ENCODE assay signal across 18 cellular contexts in genomic region chr1:229088711-229089110, GRCh38.
A peak's percentile ranks its signal among the peaks of the same experiment; 100 is the strongest.
DNase-seq lines count a peak whose midpoint lies in the region; ATAC-seq and TF ChIP-seq lines count a peak whose summit lies in the region.
"Had no signal": no experiment of that assay in that cellular context is flagged by ENCODE, and none has a peak within 500 bp of the region (broad histone marks: within the 10 kb centered on the region; RNA-seq: fewer than 3 reads in every experiment).

No MANE protein-coding gene starts in this region.

- H3K27ac Mint-ChIP-seq in WTC11 = no peak overlapping the region
- H3K27ac Mint-ChIP-seq: CD8-positive, alpha-beta T cell; HFFc6 had no signal

- H3K9me3 ChIP-seq in tibial artery = peaks cover 0 to 2% (median 0%) of the 10 kb centered on the region in 3 donors

- H3K27me3 ChIP-seq in tibial artery = no peaks in the 10 kb centered on the region

- H3K27me3 Mint-ChIP-seq in WTC11 (ENCODE audit: low read depth) = no peaks in the 10 kb centered on the region

- POLR2A ChIA-PET in WTC11 (lab: Charles Lee) = no interaction called here

- no peak overlapping the region for H3K4me3 Mint-ChIP-seq in WTC11
- H3K4me3 Mint-ChIP-seq: CD14-positive monocyte; CD8-positive, alpha-beta T cell; HFFc6 had no signal

- peak overlapping the region; percentile 74 to 78 for H3K27ac ChIP-seq in tibial artery
- H3K27ac ChIP-seq: 22Rv1, HL-60 had no signal

- no peak overlapping the region for H3K4me3 ChIP-seq in tibial artery

- DNase-seq in NCI-H1417 (lab: John Stamatoyannopoulos, UW) = peak; percentile 3 to 44 (median 20)
- no peak for DNase-seq in NCI-H1417 treated with DMSO at 0.1 percent for 48 hours (lab: John Stamatoyannopoulos, UW)
- peak; percentile 46 for DNase-seq in NCI-H69 (lab: John Stamatoyannopoulos, UW)
- peak; percentile 17 for DNase-seq in islet precursor cell
- DNase-seq in tibial artery = no peak
- no peak for DNase-seq in SIG-M5 treated with dmso at 0.1 percent for 504 hours (lab: John Stamatoyannopoulos, UW; ENCODE audit: unreplicated experiment)
- DNase-seq in WTC11 (ENCODE audit: low spot score) = no peak
- DNase-seq: CD8-positive, alpha-beta T cell; COR-L47; DMS153; DND-41; GDM1; HCEC 1CT; HFFc6 had no signal

- peaks cover 61% of the 10 kb centered on the region for H3K4me1 Mint-ChIP-seq in WTC11

- TF ChIP-seq CTCF in tibial artery (IDR thresholded peaks at IDR 0.05) = no peak
- no peak for TF ChIP-seq CTCF in WTC11 (IDR thresholded peaks at IDR 0.05)

- ATAC-seq in WTC11 = no peak
- ATAC-seq in GM21515 (IDR thresholded peaks at IDR 0.05; ENCODE audit: unreplicated experiment) = no peak
- ATAC-seq: CD8-positive, alpha-beta T cell had no signal

- peaks cover 3% of the 10 kb centered on the region; the same call in 1 of the 2 replicates for H3K36me3 Mint-ChIP-seq in WTC11
- H3K36me3 Mint-ChIP-seq: CD8-positive, alpha-beta T cell had no signal

- intact Hi-C loops in tibial artery (cut with DNase I; ENCODE audit: low total_unique reads) = no loop called here

- H3K9me3 Mint-ChIP-seq in WTC11 = peaks cover 4% of the 10 kb centered on the region

- peaks cover 0 to 98% (median 54%) of the 10 kb centered on the region in 4 donors for H3K4me1 ChIP-seq in tibial artery

- CTCF ChIA-PET in WTC11 (lab: Charles Lee) = no interaction called here

- H3K36me3 ChIP-seq in tibial artery = no peaks in the 10 kb centered on the region

TF ChIP-seq in WTC11, 78 proteins besides CTCF, POLR2A, EP300 and RAD21:
- TF ChIP-seq RORB (CRISPR knock-in tag; IDR thresholded peaks at IDR 0.05) (no peak), SOX15 (CRISPR knock-in tag; IDR thresholded peaks at IDR 0.05) (no peak), ZNF317 (CRISPR knock-in tag; IDR thresholded peaks at IDR 0.05; ENCODE audit: borderline replicate concordance, low read depth) (no peak), USF1 (CRISPR knock-in tag; IDR thresholded peaks at IDR 0.05) (no peak), ZNF671 (CRISPR knock-in tag; IDR thresholded peaks at IDR 0.05) (no peak), SMAD4 (CRISPR knock-in tag; IDR thresholded peaks at IDR 0.05) (no peak), MLX (CRISPR knock-in tag; IDR thresholded peaks at IDR 0.05) (no peak), PREB (CRISPR knock-in tag; IDR thresholded peaks at IDR 0.05; ENCODE audit: borderline replicate concordance) (no peak), HMGA2 (CRISPR knock-in tag; IDR thresholded peaks at IDR 0.05) (no peak), SP1 (CRISPR knock-in tag; conservative IDR thresholded peaks at IDR 0.05) (no peak), ZNF512 (CRISPR knock-in tag; IDR thresholded peaks at IDR 0.05; ENCODE audit: borderline replicate concordance) (no peak), FOXP1 (CRISPR knock-in tag; IDR thresholded peaks at IDR 0.05; ENCODE audit: borderline replicate concordance) (no peak), JAZF1 (CRISPR knock-in tag; IDR thresholded peaks at IDR 0.05) (no peak)
- TF ChIP-seq, protein P1, sequence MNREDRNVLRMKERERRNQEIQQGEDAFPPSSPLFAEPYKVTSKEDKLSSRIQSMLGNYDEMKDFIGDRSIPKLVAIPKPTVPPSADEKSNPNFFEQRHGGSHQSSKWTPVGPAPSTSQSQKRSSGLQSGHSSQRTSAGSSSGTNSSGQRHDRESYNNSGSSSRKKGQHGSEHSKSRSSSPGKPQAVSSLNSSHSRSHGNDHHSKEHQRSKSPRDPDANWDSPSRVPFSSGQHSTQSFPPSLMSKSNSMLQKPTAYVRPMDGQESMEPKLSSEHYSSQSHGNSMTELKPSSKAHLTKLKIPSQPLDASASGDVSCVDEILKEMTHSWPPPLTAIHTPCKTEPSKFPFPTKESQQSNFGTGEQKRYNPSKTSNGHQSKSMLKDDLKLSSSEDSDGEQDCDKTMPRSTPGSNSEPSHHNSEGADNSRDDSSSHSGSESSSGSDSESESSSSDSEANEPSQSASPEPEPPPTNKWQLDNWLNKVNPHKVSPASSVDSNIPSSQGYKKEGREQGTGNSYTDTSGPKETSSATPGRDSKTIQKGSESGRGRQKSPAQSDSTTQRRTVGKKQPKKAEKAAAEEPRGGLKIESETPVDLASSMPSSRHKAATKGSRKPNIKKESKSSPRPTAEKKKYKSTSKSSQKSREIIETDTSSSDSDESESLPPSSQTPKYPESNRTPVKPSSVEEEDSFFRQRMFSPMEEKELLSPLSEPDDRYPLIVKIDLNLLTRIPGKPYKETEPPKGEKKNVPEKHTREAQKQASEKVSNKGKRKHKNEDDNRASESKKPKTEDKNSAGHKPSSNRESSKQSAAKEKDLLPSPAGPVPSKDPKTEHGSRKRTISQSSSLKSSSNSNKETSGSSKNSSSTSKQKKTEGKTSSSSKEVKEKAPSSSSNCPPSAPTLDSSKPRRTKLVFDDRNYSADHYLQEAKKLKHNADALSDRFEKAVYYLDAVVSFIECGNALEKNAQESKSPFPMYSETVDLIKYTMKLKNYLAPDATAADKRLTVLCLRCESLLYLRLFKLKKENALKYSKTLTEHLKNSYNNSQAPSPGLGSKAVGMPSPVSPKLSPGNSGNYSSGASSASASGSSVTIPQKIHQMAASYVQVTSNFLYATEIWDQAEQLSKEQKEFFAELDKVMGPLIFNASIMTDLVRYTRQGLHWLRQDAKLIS (CRISPR knock-in tag; IDR thresholded peaks at IDR 0.05; ENCODE audit: borderline replicate concordance) = no peak
TF ChIP-seq in WTC11: peak in this region for 0.

Comparison
In these comparisons a context has a peak if more than half of its experiments do, and no peak if none do; other contexts are left out.
1. DNase-seq: peak in NCI-H1417 (3 of 3), NCI-H69 (single experiment) and islet precursor cell (single experiment); none in NCI-H1417 treated with DMSO at 0.1 percent for 48 hours (single experiment), tibial artery (0 of 2), SIG-M5 treated with dmso at 0.1 percent for 504 hours (single experiment) and WTC11 (single experiment).